In the genomic region with DNA sequence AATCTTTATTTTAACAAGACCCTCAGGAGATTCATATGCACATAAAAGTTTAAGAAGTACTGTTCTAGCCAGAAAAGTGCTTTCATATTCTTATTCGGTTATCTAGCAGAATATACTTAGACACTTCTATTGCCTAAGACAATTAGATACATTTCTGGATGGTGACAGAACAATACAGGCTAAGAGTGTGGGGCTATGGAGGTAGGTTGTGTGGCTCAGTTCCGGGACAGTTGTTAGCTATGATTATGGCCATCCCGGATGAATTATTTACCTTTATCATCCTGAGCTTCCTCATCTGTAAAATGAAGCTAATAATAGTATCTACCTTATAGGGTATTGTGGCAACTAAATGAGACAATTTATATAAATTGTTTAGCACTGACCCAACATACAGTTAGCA, we compare ENCODE assay signal across 15 cellular contexts.
"Had no signal": no experiment of that assay in that cellular context is flagged by ENCODE, and none has a peak within 500 bp of the region (broad histone marks: within the 10 kb centered on the region; RNA-seq: fewer than 3 reads in every experiment).

No MANE protein-coding gene starts in this region.

- H3K36me3 ChIP-seq: gastrocnemius medialis, left lung, neutrophil, uterus had no signal

- H3K9me3 ChIP-seq: gastrocnemius medialis, left lung, neutrophil, tibial artery, uterus had no signal

- H3K27ac Mint-ChIP-seq: activated CD4-positive, alpha-beta T cell treated with anti-CD3 and anti-CD28 coated beads, Interleukin-2, amount 10 ng/mL, durations not matched to agents 24 days and 14 days; activated CD8-positive, alpha-beta T cell treated with anti-CD3 and anti-CD28 coated beads, Interleukin-2, amount 10 ng/mL, durations not matched to agents 7 days and 5 days; stimulated activated naive B cell treated with anti-CD40 and anti-IgM and Interleukin-4, amounts not matched to agents 10 μg/mL and 1 μg/mL and 100 μg/mL, for 72 hours had no signal

- H3K4me3 ChIP-seq: gastrocnemius medialis, left lung, tibial artery, uterus had no signal

- FAIRE-seq: astrocyte had no signal

- H3K27ac ChIP-seq: epithelial cell of prostate, gastrocnemius medialis, left lung, neutrophil, tibial artery, uterus had no signal

- H3K4me1 ChIP-seq: uterus had no signal

- H3K4me3 Mint-ChIP-seq: activated CD4-positive, alpha-beta T cell treated with anti-CD3 and anti-CD28 coated beads, Interleukin-2, amount 10 ng/mL, durations not matched to agents 24 days and 14 days; activated CD8-positive, alpha-beta T cell treated with anti-CD3 and anti-CD28 coated beads, Interleukin-2, amount 10 ng/mL, durations not matched to agents 7 days and 5 days; effector memory CD8-positive, alpha-beta T cell; naive thymus-derived CD4-positive, alpha-beta T cell had no signal

- H3K27me3 Mint-ChIP-seq: activated CD4-positive, alpha-beta T cell treated with anti-CD3 and anti-CD28 coated beads, Interleukin-2, amount 10 ng/mL, durations not matched to agents 24 days and 14 days; effector memory CD8-positive, alpha-beta T cell; naive thymus-derived CD4-positive, alpha-beta T cell; stimulated activated naive B cell treated with anti-CD40 and anti-IgM and Interleukin-4, amounts not matched to agents 10 μg/mL and 1 μg/mL and 100 μg/mL, for 72 hours had no signal

- H3K9me3 Mint-ChIP-seq: activated CD4-positive, alpha-beta T cell treated with anti-CD3 and anti-CD28 coated beads, Interleukin-2, amount 10 ng/mL, durations not matched to agents 24 days and 14 days; effector memory CD8-positive, alpha-beta T cell; naive thymus-derived CD4-positive, alpha-beta T cell; stimulated activated naive B cell treated with anti-CD40 and anti-IgM and Interleukin-4, amounts not matched to agents 10 μg/mL and 1 μg/mL and 100 μg/mL, for 72 hours had no signal

- H3K27me3 ChIP-seq: gastrocnemius medialis, left lung, neutrophil, tibial artery, uterus had no signal

- DNase-seq: activated CD4-positive, alpha-beta T cell treated with anti-CD3 and anti-CD28 coated beads, Interleukin-2, amount 10 ng/mL, durations not matched to agents 24 days and 14 days; activated CD4-positive, CD25-positive, alpha-beta regulatory T cell; activated CD8-positive, alpha-beta T cell treated with anti-CD3 and anti-CD28 coated beads, Interleukin-2, amount 10 ng/mL, durations not matched to agents 7 days and 5 days; activated naive CD4-positive, alpha-beta T cell treated with Interleukin-2 at 50 U/mL for 16 hours; effector memory CD8-positive, alpha-beta T cell; gastrocnemius medialis; left lung; mammary epithelial cell; naive thymus-derived CD4-positive, alpha-beta T cell; stimulated activated naive B cell treated with anti-CD40 and anti-IgM and Interleukin-4, amounts not matched to agents 10 μg/mL and 1 μg/mL and 100 μg/mL, for 72 hours; tibial artery; uterus had no signal

- ATAC-seq: activated CD8-positive, alpha-beta T cell treated with anti-CD3 and anti-CD28 coated beads, Interleukin-2, amount 10 ng/mL, durations not matched to agents 7 days and 5 days; effector memory CD8-positive, alpha-beta T cell; gastrocnemius medialis had no signal
